1 cellular context compared by ENCODE assay signal in genomic region chr19:6097911-6098310, GRCh38.
A peak's percentile ranks its signal among the peaks of the same experiment; 100 is the strongest.
TF ChIP-seq lines count a peak whose summit lies in the region.

No MANE protein-coding gene starts in this region.

TF ChIP-seq in SK-N-SH, 30 proteins besides CTCF, POLR2A, EP300 and RAD21 (continued from another document):
- TF ChIP-seq SIN3A (IDR thresholded peaks at IDR 0.05; ENCODE audit: borderline replicate concordance, low read depth, low read length): no peak
- TF ChIP-seq MXI1 (IDR thresholded peaks at IDR 0.05; ENCODE audit: low read depth, low read length): no peak
- TF ChIP-seq JUND (IDR thresholded peaks at IDR 0.05): peak; percentile 21; the same call in 1 of the 2 replicates
